1 cellular context compared by ENCODE assay signal in the genomic region with DNA sequence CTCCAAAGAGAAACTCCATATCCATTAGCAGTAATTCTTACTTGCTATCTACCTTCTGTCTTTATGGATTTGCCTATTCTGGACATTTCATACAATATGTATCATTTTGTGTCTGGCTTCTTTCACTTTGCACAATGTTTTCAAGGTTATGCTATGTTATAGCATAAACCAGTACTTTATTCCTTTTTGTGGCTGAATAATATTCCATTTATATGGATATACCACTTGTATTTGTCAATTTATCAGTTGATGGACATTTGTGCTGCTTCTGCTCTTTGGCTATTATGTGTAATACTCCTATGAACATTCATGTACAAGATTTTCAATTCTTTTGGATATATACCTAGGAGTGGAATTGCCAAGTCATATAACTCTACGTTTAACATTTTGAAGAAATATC.
TF ChIP-seq lines count a peak whose summit lies in the region.

No MANE protein-coding gene starts in this region.

TF ChIP-seq in SK-N-SH, 30 proteins besides CTCF, POLR2A, EP300 and RAD21 (continued from another document):
- TF ChIP-seq RFX5 (IDR thresholded peaks at IDR 0.05; ENCODE audit: low read length) (no peak), RCOR1 (IDR thresholded peaks at IDR 0.05; ENCODE audit: low read length) (no peak), SMC3 (IDR thresholded peaks at IDR 0.05; ENCODE audit: low read depth, low read length) (no peak)
TF ChIP-seq in SK-N-SH: peak in this region for 0.
